13 cellular contexts compared by ENCODE assay signal in the genomic region with DNA sequence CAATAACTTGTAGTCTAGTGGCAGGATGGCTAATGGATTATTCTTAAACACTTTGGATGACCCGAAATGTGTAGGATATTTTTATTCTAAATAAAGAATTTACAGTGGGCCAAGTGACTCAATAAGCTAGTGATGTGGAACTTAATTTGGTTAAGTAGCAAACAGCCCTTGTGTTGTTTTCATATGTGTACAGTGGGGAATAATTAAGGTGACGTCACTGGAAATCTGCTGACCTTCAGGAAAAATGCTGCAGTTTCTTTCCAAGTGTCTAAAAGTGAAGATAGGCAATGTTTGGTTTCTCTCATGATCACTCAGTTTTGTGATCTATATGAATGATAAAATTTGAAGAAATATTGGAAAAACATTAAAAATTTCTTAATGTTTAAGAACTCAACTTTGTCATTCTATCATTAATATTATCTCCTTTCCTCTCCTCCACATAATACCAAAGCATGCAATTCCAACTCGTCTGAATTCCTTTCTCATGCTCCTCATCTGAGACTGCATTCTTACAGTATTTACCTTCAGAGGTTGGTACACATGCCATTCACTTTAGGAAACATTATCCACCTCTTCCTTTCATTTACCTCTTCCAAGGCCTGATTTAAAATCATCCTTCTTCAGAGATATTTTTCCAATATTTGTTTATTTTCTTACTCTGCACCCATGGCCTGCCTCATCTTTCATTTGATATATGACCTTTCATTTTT.
"Had no signal": no experiment of that assay in that cellular context is flagged by ENCODE, and none has a peak within 500 bp of the region (broad histone marks: within the 10 kb centered on the region; RNA-seq: fewer than 3 reads in every experiment).

No MANE protein-coding gene starts in this region.

- H3K9me3 ChIP-seq: testis had no signal

- H3K4me3 ChIP-seq: dorsolateral prefrontal cortex, stomach, testis had no signal

- H3K36me3 ChIP-seq: stomach had no signal

- H3K27ac ChIP-seq: dorsolateral prefrontal cortex, stomach, testis had no signal

- DNase-seq: activated CD4-positive, alpha-beta T cell treated with anti-CD3 and anti-CD28 coated beads, Interleukin-2, amount 50 U/mL, for 1 hour; activated naive CD4-positive, alpha-beta T cell; activated naive CD8-positive, alpha-beta T cell treated with anti-CD3 and anti-CD28 coated beads, Interleukin-2, amount 10 ng/mL, durations not matched to agents 7 days and 5 days; activated T-cell treated with anti-CD3 and anti-CD28 coated beads for 4 hours; dorsolateral prefrontal cortex; endodermal cell; stimulated activated CD4-positive, alpha-beta T cell treated with anti-CD3 and anti-CD28 coated beads, Interleukin-12 subunit alpha, Interleukin-12 subunit beta, amount 100 ng/mL, for 4 hours; stimulated activated CD4-positive, alpha-beta T cell treated with anti-CD3 and anti-CD28 coated beads, Interleukin-2, amount 100 ng/mL, for 24 hours; stomach; testis had no signal

- ATAC-seq: activated CD4-positive, CD25-positive, alpha-beta regulatory T cell treated with anti-CD3 and anti-CD28 coated beads, Interleukin-2, amount 50 U/mL, for 24 hours; left lobe of liver had no signal

- FAIRE-seq: islet of Langerhans had no signal

- H3K4me1 ChIP-seq: stomach, testis had no signal

- H3K27me3 ChIP-seq: dorsolateral prefrontal cortex, stomach, testis had no signal
